1 cellular context compared by ENCODE assay signal in the genomic region with DNA sequence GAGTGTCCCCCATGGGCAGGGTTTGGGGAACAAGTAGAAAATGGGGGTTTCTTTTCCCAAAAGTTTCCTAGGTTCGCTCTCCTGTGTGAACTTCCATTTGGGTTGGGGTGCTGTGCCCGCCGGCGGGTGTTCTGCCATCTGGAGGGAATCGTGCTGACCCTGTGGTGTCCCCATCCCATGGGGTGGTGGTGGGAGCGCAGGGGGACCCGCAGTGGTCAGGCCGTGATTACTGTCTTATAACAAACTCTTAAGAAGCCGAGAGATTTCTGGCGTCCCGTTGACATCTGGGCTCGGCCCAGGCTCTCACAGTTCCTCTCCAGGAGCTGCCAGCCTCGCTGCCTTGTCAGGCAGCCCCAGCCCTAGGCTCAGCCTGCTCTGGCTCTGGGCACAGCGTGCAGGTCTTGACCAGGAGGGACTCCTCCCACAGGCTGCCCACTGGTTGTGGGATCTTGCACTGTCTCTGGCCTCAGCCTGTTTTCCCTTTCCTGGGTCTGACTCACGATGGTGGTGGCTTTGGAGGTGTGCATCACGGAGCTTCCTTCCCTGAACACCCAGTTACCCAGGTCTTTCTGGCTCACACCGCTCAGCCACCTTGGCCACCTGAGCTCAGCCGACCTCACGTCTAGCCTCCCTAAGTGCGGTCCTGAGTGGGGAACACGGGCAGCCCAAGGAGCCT.
TF ChIP-seq lines count a peak whose summit lies in the region.

No MANE protein-coding gene starts in this region.

TF ChIP-seq in SK-N-SH treated with all-trans-retinoic acid at 6 μM for 48 hours, 23 proteins besides CTCF, POLR2A, EP300 and RAD21 (continued from another document):
- TF ChIP-seq CREB5 (CRISPR knock-in tag; IDR thresholded peaks at IDR 0.05; ENCODE audit: low read depth), result no peak
- no peak for TF ChIP-seq GLIS3 (CRISPR knock-in tag; IDR thresholded peaks at IDR 0.05)
- TF ChIP-seq CSDC2 (CRISPR knock-in tag; IDR thresholded peaks at IDR 0.05), result no peak
- TF ChIP-seq RARB (CRISPR knock-in tag; IDR thresholded peaks at IDR 0.05), result no peak
- no peak for TF ChIP-seq TCF4 (CRISPR knock-in tag; IDR thresholded peaks at IDR 0.05; ENCODE audit: borderline replicate concordance)
- TF ChIP-seq ZNF565 (CRISPR knock-in tag; conservative IDR thresholded peaks at IDR 0.05; ENCODE audit: low read depth), result no peak
- no peak for TF ChIP-seq ZNF8 (CRISPR knock-in tag; IDR thresholded peaks at IDR 0.05)
